ENCODE assay signal across 27 cellular contexts in the genomic region with DNA sequence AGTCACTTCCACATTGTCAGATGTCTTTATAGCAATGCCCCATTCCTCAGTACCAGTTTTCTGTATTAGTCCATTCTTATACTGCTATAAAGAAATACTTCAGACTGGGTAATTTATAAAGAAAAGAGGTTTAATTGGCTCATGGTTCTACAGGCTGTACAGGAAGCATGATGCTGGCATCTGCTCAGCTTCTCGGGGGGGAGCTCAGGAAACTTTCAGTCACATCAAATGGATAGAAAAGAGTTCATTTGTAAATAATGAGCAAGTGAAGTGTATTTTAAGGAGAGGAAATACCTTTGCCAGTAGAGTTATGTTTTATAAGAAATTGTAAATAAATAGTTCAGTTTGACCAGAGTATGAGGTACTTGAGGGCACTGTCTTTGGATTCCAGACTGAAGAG. TPM values are rescaled to one million over a fixed set of nuclear protein-coding genes. Genes with fewer than 3 reads are reported as not detected.
A peak's percentile ranks its signal among the peaks of the same experiment; 100 is the strongest.
DNase-seq lines count a peak whose midpoint lies in the region; ATAC-seq and TF ChIP-seq lines count a peak whose summit lies in the region.
"Had no signal": no experiment of that assay in that cellular context is flagged by ENCODE, and none has a peak within 500 bp of the region (broad histone marks: within the 10 kb centered on the region; RNA-seq: fewer than 3 reads in every experiment).

No MANE protein-coding gene starts in this region.

- H3K9me3 ChIP-seq in T-helper 17 cell (ENCODE audit: control insufficient read depth, low read length, poor library complexity, severe bottlenecking) (no peaks in the 10 kb centered on the region), left lung (no peaks in the 10 kb centered on the region), hepatocyte (ENCODE audit: low read depth) (no peaks in the 10 kb centered on the region)
- H3K9me3 ChIP-seq: BE2C, left ventricle myocardium inferior, Peyer's patch, thyroid gland had no signal

- H2AFZ ChIP-seq in hepatocyte: no peak overlapping the region

- no peaks in the 10 kb centered on the region for H3K27me3 ChIP-seq in left lung
- no peaks in the 10 kb centered on the region for H3K27me3 ChIP-seq in hepatocyte
- H3K27me3 ChIP-seq: BE2C, Peyer's patch, thyroid gland had no signal

- H3K36me3 ChIP-seq in left lung (peaks cover 0 to 10% of the 10 kb centered on the region in 2 donors), hepatocyte (replicated peaks; ENCODE audit: insufficient read depth, low read depth) (no peaks in the 10 kb centered on the region)

- intact Hi-C loops in left lung (cut with DNase I): no loop called here

- TF ChIP-seq CTCF in left lung (IDR thresholded peaks at IDR 0.05) (no peak), hepatocyte (IDR thresholded peaks at IDR 0.05; ENCODE audit: poor library complexity) (no peak)

- H3K4me2 ChIP-seq in hepatocyte: no peak overlapping the region

- H3K27ac Mint-ChIP-seq in activated naive CD8-positive, alpha-beta T cell: peak overlapping the region; percentile 11
- H3K27ac Mint-ChIP-seq in activated naive CD8-positive, alpha-beta T cell treated with anti-CD3 and anti-CD28 coated beads for 36 hours: no peak overlapping the region
- H3K27ac Mint-ChIP-seq in T-helper 17 cell: peak overlapping the region; percentile 72
- H3K27ac Mint-ChIP-seq: activated naive CD8-positive, alpha-beta T cell treated with anti-CD3 and anti-CD28 coated beads, Interleukin-2, amount 10 ng/mL, durations not matched to agents 7 days and 5 days had no signal

- no peak for ATAC-seq in T-helper 17 cell
- ATAC-seq in left lung: peak; percentile 38

- peaks cover 8% of the 10 kb centered on the region for H3K36me3 Mint-ChIP-seq in activated naive CD8-positive, alpha-beta T cell
- peaks cover 32% of the 10 kb centered on the region for H3K36me3 Mint-ChIP-seq in activated naive CD8-positive, alpha-beta T cell treated with anti-CD3 and anti-CD28 coated beads for 36 hours
- H3K36me3 Mint-ChIP-seq in T-helper 17 cell (ENCODE audit: low read depth): peaks cover 5% of the 10 kb centered on the region

- H3K27me3 Mint-ChIP-seq in activated naive CD8-positive, alpha-beta T cell: no peaks in the 10 kb centered on the region
- no peaks in the 10 kb centered on the region for H3K27me3 Mint-ChIP-seq in activated naive CD8-positive, alpha-beta T cell treated with anti-CD3 and anti-CD28 coated beads for 36 hours
- no peaks in the 10 kb centered on the region for H3K27me3 Mint-ChIP-seq in T-helper 17 cell
- H3K27me3 Mint-ChIP-seq: activated naive CD8-positive, alpha-beta T cell treated with anti-CD3 and anti-CD28 coated beads, Interleukin-2, amount 10 ng/mL, durations not matched to agents 7 days and 5 days had no signal

- H3K4me3 ChIP-seq in left lung (no peak overlapping the region), hepatocyte (no peak overlapping the region)
- H3K4me3 ChIP-seq: left ventricle myocardium inferior, Peyer's patch, thyroid gland had no signal

- H3K4me3 Mint-ChIP-seq in activated naive CD8-positive, alpha-beta T cell: no peak overlapping the region
- H3K4me3 Mint-ChIP-seq in activated naive CD8-positive, alpha-beta T cell treated with anti-CD3 and anti-CD28 coated beads for 36 hours: no peak overlapping the region
- H3K4me3 Mint-ChIP-seq in T-helper 17 cell: no peak overlapping the region
- H3K4me3 Mint-ChIP-seq: activated naive CD8-positive, alpha-beta T cell treated with anti-CD3 and anti-CD28 coated beads, Interleukin-2, amount 10 ng/mL, durations not matched to agents 7 days and 5 days had no signal

- no peak overlapping the region for H3K27ac ChIP-seq in left lung
- no peak overlapping the region for H3K27ac ChIP-seq in hepatocyte
- H3K27ac ChIP-seq: left ventricle myocardium inferior, Peyer's patch, thyroid gland, WERI-Rb-1 had no signal

- peaks cover 90% of the 10 kb centered on the region for H3K79me2 ChIP-seq in hepatocyte

- 85% methylated on average over 1 of the region's 1 CpG for WGBS in hepatocyte (ENCODE audit: low lambda C conversion rate, missing lambda C conversion rate)

- peaks cover 53% of the 10 kb centered on the region for H3K4me1 Mint-ChIP-seq in activated naive CD8-positive, alpha-beta T cell (ENCODE audit: low read depth)
- peaks cover 24% of the 10 kb centered on the region for H3K4me1 Mint-ChIP-seq in activated naive CD8-positive, alpha-beta T cell treated with anti-CD3 and anti-CD28 coated beads for 36 hours
- peaks cover 29% of the 10 kb centered on the region for H3K4me1 Mint-ChIP-seq in T-helper 17 cell

- no peaks in the 10 kb centered on the region for H4K20me1 ChIP-seq in hepatocyte (ENCODE audit: insufficient read depth, poor library complexity, severe bottlenecking)

- no peak for DNase-seq in activated naive CD8-positive, alpha-beta T cell treated with anti-CD3 and anti-CD28 coated beads for 36 hours
- DNase-seq in T-helper 17 cell (no peak), left lung (no peak), hepatocyte (ENCODE audit: low spot score) (no peak), amniotic stem cell (lab: John Stamatoyannopoulos, UW) (no peak)
- DNase-seq in activated CD4-positive, CD25-positive, alpha-beta regulatory T cell treated with anti-CD3 and anti-CD28 coated beads, Interleukin-2, amount 50 U/mL, for 72 hours: no peak
- DNase-seq: activated naive CD8-positive, alpha-beta T cell treated with anti-CD3 and anti-CD28 coated beads, Interleukin-2, amount 10 ng/mL, durations not matched to agents 7 days and 5 days; BE2C; caudate nucleus; cortex of kidney; DMS79 treated with DMSO at 0.1 percent for 48 hours; GDM1; glutamatergic neuron; Kasumi-1; left ventricle myocardium inferior; mesendoderm; NCI-H1417; NCI-H2081 treated with DMSO at 0.1 percent for 48 hours; NCI-H748 treated with DMSO at 0.1 percent for 48 hours; Peyer's patch; posterior cingulate gyrus; right cardiac atrium; SHP77; stimulated activated CD4-positive, alpha-beta T cell treated with anti-CD3 and anti-CD28 coated beads, Interleukin-1b, Interleukin-23, amount 100 ng/mL, for 48 hours; thyroid gland; WERI-Rb-1 had no signal

- H3K4me1 ChIP-seq in left lung: peaks cover 9 to 23% of the 10 kb centered on the region in 2 donors
- H3K4me1 ChIP-seq in hepatocyte (ENCODE audit: insufficient read depth): peaks cover 6% of the 10 kb centered on the region

- H3K9me3 Mint-ChIP-seq in activated naive CD8-positive, alpha-beta T cell (ENCODE audit: low read depth): no peaks in the 10 kb centered on the region
- H3K9me3 Mint-ChIP-seq in activated naive CD8-positive, alpha-beta T cell treated with anti-CD3 and anti-CD28 coated beads for 36 hours: peaks cover 2% of the 10 kb centered on the region

- H3K9me2 ChIP-seq in hepatocyte (replicated peaks; ENCODE audit: insufficient read depth): no peaks in the 10 kb centered on the region

RNA-seq across cellular contexts. Expression of a gene that starts 50.5 kb away (rescaled TPM):
- 1 to 10 TPM; 9.2 to 9.8 TPM for total RNA-seq in activated naive CD8-positive, alpha-beta T cell treated with anti-CD3 and anti-CD28 coated beads for 36 hours
- total RNA-seq in T-helper 17 cell: 1 to 10 TPM; 5.0 to 6.3 TPM
- 10 to 100 TPM; 21.1 to 22.1 TPM for total RNA-seq in left lung
- 19.7 and 24.2 TPM in 2 replicates for total RNA-seq in hepatocyte
- 29.2 and 29.9 TPM in 2 replicates for polyA plus RNA-seq in hepatocyte

RNA-seq across cellular contexts. Expression of a gene that starts 50.9 kb away (rescaled TPM):
- 10 to 100 TPM; 21.6 to 23.8 TPM for total RNA-seq in activated naive CD8-positive, alpha-beta T cell treated with anti-CD3 and anti-CD28 coated beads for 36 hours
- total RNA-seq in T-helper 17 cell (10 to 100 TPM; 68.1 to 69.9 TPM), left lung (10 to 100 TPM; 16.2 to 20.0 TPM), hepatocyte (26.9 and 27.1 TPM in 2 replicates)
- polyA plus RNA-seq in hepatocyte: 13.3 and 15.7 TPM in 2 replicates

RNA-seq across cellular contexts. Expression of a gene that starts 51.5 kb away (rescaled TPM):
- total RNA-seq in activated naive CD8-positive, alpha-beta T cell treated with anti-CD3 and anti-CD28 coated beads for 36 hours: 10 to 100 TPM; 21.7 to 21.8 TPM
- 10 to 100 TPM; 19.6 to 20.6 TPM for total RNA-seq in T-helper 17 cell
- 10 to 100 TPM; 16.7 to 20.2 TPM for total RNA-seq in left lung
- 14.8 and 19.2 TPM in 2 replicates for total RNA-seq in hepatocyte
- 4.8 and 7.4 TPM in 2 replicates for polyA plus RNA-seq in hepatocyte
